12 cellular contexts compared by ENCODE assay signal in the genomic region with DNA sequence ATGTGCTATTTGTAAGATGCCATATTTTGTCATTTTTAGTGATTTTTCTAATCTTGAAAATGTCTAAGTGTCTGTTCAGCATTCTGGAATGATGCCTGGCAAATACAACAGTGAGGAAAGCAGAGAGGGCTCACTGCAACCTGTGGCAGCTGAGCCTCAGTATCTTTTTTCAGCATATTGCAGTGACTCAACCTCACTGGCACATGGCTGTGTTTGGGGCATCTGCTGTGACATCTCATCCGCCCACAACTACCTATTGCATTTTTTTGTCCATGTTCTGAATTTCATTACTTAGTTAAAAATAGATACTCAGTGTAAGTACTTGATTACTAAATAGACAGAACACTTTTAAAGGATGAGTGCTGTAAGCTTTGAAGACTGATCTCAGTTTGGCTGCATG. TPM values are rescaled to one million over a fixed set of nuclear protein-coding genes. Genes with fewer than 3 reads are reported as not detected.
DNase-seq lines count a peak whose midpoint lies in the region; TF ChIP-seq lines count a peak whose summit lies in the region.
"Had no signal": no experiment of that assay in that cellular context is flagged by ENCODE, and none has a peak within 500 bp of the region (broad histone marks: within the 10 kb centered on the region; RNA-seq: fewer than 3 reads in every experiment).

No MANE protein-coding gene starts in this region.

- H3K27ac Mint-ChIP-seq in activated T-cell treated with anti-CD3 and anti-CD28 coated beads, Interleukin-2, amount 50 U/mL, for 24 hours = peak overlapping the region; percentile 91

- no peaks in the 10 kb centered on the region for H3K9me3 ChIP-seq in right atrium auricular region
- H3K9me3 ChIP-seq: BE2C, upper lobe of right lung had no signal

- peaks cover 7% of the 10 kb centered on the region for H3K9me3 Mint-ChIP-seq in activated T-cell treated with anti-CD3 and anti-CD28 coated beads, Interleukin-2, amount 50 U/mL, for 24 hours

- H3K27ac ChIP-seq in right atrium auricular region = peak overlapping the region in 1 of 2 donors; percentile 15
- H3K27ac ChIP-seq: upper lobe of right lung had no signal

- H3K27me3 Mint-ChIP-seq in activated T-cell treated with anti-CD3 and anti-CD28 coated beads, Interleukin-2, amount 50 U/mL, for 24 hours = no peaks in the 10 kb centered on the region

- H3K4me3 ChIP-seq in choroid plexus epithelial cell (ENCODE audit: low read depth, low read length) = no peak overlapping the region
- no peak overlapping the region for H3K4me3 ChIP-seq in right atrium auricular region
- H3K4me3 ChIP-seq: upper lobe of right lung had no signal

- TF ChIP-seq CTCF in choroid plexus epithelial cell (conservative IDR thresholded peaks at IDR 0.05; ENCODE audit: low read depth, low read length) (no peak), right atrium auricular region (IDR thresholded peaks at IDR 0.05) (no peak)

- peaks cover 0 to 10% of the 10 kb centered on the region in 2 donors for H3K4me1 ChIP-seq in right atrium auricular region
- H3K4me1 ChIP-seq: upper lobe of right lung had no signal

- DNase-seq in activated T-cell treated with anti-CD3 and anti-CD28 coated beads, Interleukin-2, amount 50 U/mL, for 24 hours = peak; percentile 41
- no peak for DNase-seq in activated T-cell treated with anti-CD3 and anti-CD28 coated beads for 4 hours
- DNase-seq in SIG-M5 treated with dmso at 0.1 percent for 504 hours (lab: John Stamatoyannopoulos, UW; ENCODE audit: unreplicated experiment) = peak; percentile 54
- peak; percentile 20 for DNase-seq in choroid plexus epithelial cell (ENCODE audit: low read depth)
- peak; percentile 54 for DNase-seq in stimulated activated CD8-positive, alpha-beta memory T cell treated with anti-CD3 and anti-CD28 coated beads, Interleukin-4, amount 100 ng/mL, for 48 hours
- no peak for DNase-seq in cortex of kidney (lab: John Stamatoyannopoulos, UW)
- DNase-seq in right atrium auricular region (ENCODE audit: low spot score) = no peak
- DNase-seq in effector CD4-positive, alpha-beta T cell = no peak
- DNase-seq: BE2C, glutamatergic neuron, NCI-H1436 treated with DMSO at 0.1 percent for 48 hours, upper lobe of right lung had no signal

- H3K36me3 Mint-ChIP-seq in activated T-cell treated with anti-CD3 and anti-CD28 coated beads, Interleukin-2, amount 50 U/mL, for 24 hours (ENCODE audit: low read depth) = peaks cover 82% of the 10 kb centered on the region

- peak overlapping the region; percentile 48 for H3K4me3 Mint-ChIP-seq in activated T-cell treated with anti-CD3 and anti-CD28 coated beads, Interleukin-2, amount 50 U/mL, for 24 hours

- H3K27me3 ChIP-seq in right atrium auricular region = no peaks in the 10 kb centered on the region
- H3K27me3 ChIP-seq: BE2C, upper lobe of right lung had no signal

- no peaks in the 10 kb centered on the region for H3K36me3 ChIP-seq in right atrium auricular region
- H3K36me3 ChIP-seq: BE2C had no signal

- H3K4me1 Mint-ChIP-seq in activated T-cell treated with anti-CD3 and anti-CD28 coated beads, Interleukin-2, amount 50 U/mL, for 24 hours (ENCODE audit: low read depth) = peaks cover 89% of the 10 kb centered on the region

RNA-seq across cellular contexts. Expression of gene BABAM2, which starts 10.7 kb away (rescaled TPM):
- total RNA-seq in right atrium auricular region = 10 to 100 TPM; 58.8 to 60.6 TPM

RNA-seq across cellular contexts. Expression of gene RBKS, which starts 11.0 kb away (rescaled TPM):
- 1 to 10 TPM; 1.6 to 2.1 TPM for total RNA-seq in right atrium auricular region

Comparison
In these comparisons a context has a peak if more than half of its experiments do, and no peak if none do; other contexts are left out.
1. DNase-seq: peak in activated T-cell treated with anti-CD3 and anti-CD28 coated beads, Interleukin-2, amount 50 U/mL, for 24 hours (single experiment), SIG-M5 treated with dmso at 0.1 percent for 504 hours (single experiment), choroid plexus epithelial cell (single experiment) and stimulated activated CD8-positive, alpha-beta memory T cell treated with anti-CD3 and anti-CD28 coated beads, Interleukin-4, amount 100 ng/mL, for 48 hours (single experiment); none in activated T-cell treated with anti-CD3 and anti-CD28 coated beads for 4 hours (single experiment), cortex of kidney (single experiment), right atrium auricular region (single experiment) and effector CD4-positive, alpha-beta T cell (single experiment).